In genomic region chr3:27213450-27213849, GRCh38 we compare ENCODE assay signal across 1 cellular context.
A peak's percentile ranks its signal among the peaks of the same experiment; 100 is the strongest.
TF ChIP-seq lines count a peak whose summit lies in the region.

No MANE protein-coding gene starts in this region.

TF ChIP-seq in GM23338, 12 proteins besides CTCF, POLR2A, EP300 and RAD21:
- TF ChIP-seq ZNF462 (CRISPR knock-in tag; IDR thresholded peaks at IDR 0.05) (no peak), NANOG (IDR thresholded peaks at IDR 0.05; ENCODE audit: borderline replicate concordance) (peak; percentile 56; the same call in 1 of the 2 replicates)
